Comparison of ENCODE assay signal across 11 cellular contexts in genomic region chr3:168251371-168251770, GRCh38.
DNase-seq lines count a peak whose midpoint lies in the region; ATAC-seq and TF ChIP-seq lines count a peak whose summit lies in the region.
"Had no signal": no experiment of that assay in that cellular context is flagged by ENCODE, and none has a peak within 500 bp of the region (broad histone marks: within the 10 kb centered on the region; RNA-seq: fewer than 3 reads in every experiment).

No MANE protein-coding gene starts in this region.

- TF ChIP-seq CTCF in vagina (IDR thresholded peaks at IDR 0.05) (no peak), psoas muscle (IDR thresholded peaks at IDR 0.05) (no peak)

- no peaks in the 10 kb centered on the region; the same call in none of the 2 replicates for H3K36me3 ChIP-seq in iPS-20b (ENCODE audit: insufficient read depth, low read depth, low read length)
- no peaks in the 10 kb centered on the region for H3K36me3 ChIP-seq in vagina
- H3K36me3 ChIP-seq in psoas muscle (ENCODE audit: insufficient read depth in 1 of 2, low read depth in 1 of 2): no peaks in the 10 kb centered on the region
- H3K36me3 ChIP-seq: ascending aorta had no signal

- peaks cover 33% of the 10 kb centered on the region for H3K27me3 ChIP-seq in iPS-20b (ENCODE audit: insufficient read depth, low read length)
- H3K27me3 ChIP-seq in vagina: no peaks in the 10 kb centered on the region
- H3K27me3 ChIP-seq in psoas muscle (ENCODE audit: insufficient read depth in 3 of 3, low read length in 2 of 3): peaks cover 0 to 26% (median 0%) of the 10 kb centered on the region in 3 donors
- H3K27me3 ChIP-seq: ascending aorta had no signal

- no peak overlapping the region for H3K27ac ChIP-seq in iPS-20b (ENCODE audit: low read length)
- no peak overlapping the region for H3K27ac ChIP-seq in vagina
- H3K27ac ChIP-seq in psoas muscle: no peak overlapping the region
- H3K27ac ChIP-seq: ascending aorta had no signal

- intact Hi-C loops in vagina (cut with DNase I): no loop called here
- intact Hi-C loops in psoas muscle (cut with DNase I): no loop called here

- H3K9me3 ChIP-seq in iPS-20b (ENCODE audit: insufficient read depth, low read depth, low read length) (peaks cover 16% of the 10 kb centered on the region), vagina (no peaks in the 10 kb centered on the region), psoas muscle (no peaks in the 10 kb centered on the region)
- H3K9me3 ChIP-seq: ascending aorta had no signal

- ATAC-seq in GM18517 (IDR thresholded peaks at IDR 0.05; ENCODE audit: unreplicated experiment) (peak; percentile 66), GM21526 (IDR thresholded peaks at IDR 0.05; ENCODE audit: low FRiP score, unreplicated experiment) (peak; percentile 47), HG03139 (IDR thresholded peaks at IDR 0.05; ENCODE audit: unreplicated experiment) (peak; percentile 33), psoas muscle (no peak)

- DNase-seq in T-helper 9 cell (no peak), DMS79 treated with DMSO at 0.1 percent for 48 hours (lab: John Stamatoyannopoulos, UW) (no peak), vagina (ENCODE audit: extremely low spot score in 2 of 2) (no peak), psoas muscle (no peak)
- DNase-seq: activated CD4-positive, CD25-positive, alpha-beta regulatory T cell; naive B cell had no signal

- no peak for TF ChIP-seq POLR2A in vagina (IDR thresholded peaks at IDR 0.05)

- H3K4me1 ChIP-seq in iPS-20b (ENCODE audit: insufficient read depth, low read length): peaks cover 8% of the 10 kb centered on the region; the same call in 1 of the 2 replicates
- peaks cover 25% of the 10 kb centered on the region for H3K4me1 ChIP-seq in vagina
- no peaks in the 10 kb centered on the region for H3K4me1 ChIP-seq in psoas muscle

- WGBS in psoas muscle, 3 donors: 75 to 82% (median 75%) methylated on average over 2 of the region's 2 CpGs

- no peak overlapping the region for H3K9ac ChIP-seq in iPS-20b (ENCODE audit: low read depth, low read length)

- H3K4me3 ChIP-seq in iPS-20b (ENCODE audit: low read length) (peak overlapping the region; percentile 90; the same call in 1 of the 2 replicates), vagina (no peak overlapping the region), psoas muscle (no peak overlapping the region)
- H3K4me3 ChIP-seq: ascending aorta had no signal

Comparison
In these comparisons a context has a peak if more than half of its experiments do, and no peak if none do; other contexts are left out.
1. ATAC-seq: peak in GM18517 (single experiment), GM21526 (single experiment) and HG03139 (single experiment); none in psoas muscle (0 of 4).